ENCODE assay signal across 8 cellular contexts in the genomic region with DNA sequence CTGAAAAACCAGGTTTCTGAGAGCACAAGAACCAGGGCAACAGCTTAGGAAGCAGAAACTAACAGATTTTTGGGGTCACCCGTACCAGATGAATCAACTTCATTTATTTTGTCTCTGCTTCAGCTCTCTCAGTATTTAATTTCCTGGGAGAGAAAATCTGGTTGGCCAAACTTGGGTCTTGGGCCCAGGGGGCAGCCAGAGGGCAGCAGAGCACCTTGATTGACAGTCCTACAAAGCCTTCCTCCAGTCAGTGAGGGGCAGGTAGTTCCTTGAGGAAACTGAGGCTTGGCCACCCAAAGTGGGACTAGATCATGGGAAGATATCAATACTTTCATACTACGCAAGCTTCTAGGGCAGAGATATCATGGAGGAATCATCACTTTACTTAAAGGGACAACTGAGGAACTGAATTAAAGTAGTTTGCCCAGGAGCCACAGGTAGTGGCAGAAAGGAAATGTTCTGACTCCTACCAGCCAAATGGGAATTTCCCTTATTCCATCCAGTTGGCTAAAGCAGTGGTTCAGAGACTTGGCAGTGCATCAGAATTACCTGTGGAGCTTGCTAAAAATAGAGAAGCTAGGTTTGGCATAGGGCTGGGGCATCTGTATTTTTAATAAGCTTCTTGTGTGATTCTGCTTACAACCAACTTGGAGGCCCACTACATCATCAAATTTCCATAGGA. TPM values are rescaled to one million over a fixed set of nuclear protein-coding genes. Genes with fewer than 3 reads are reported as not detected.
DNase-seq lines count a peak whose midpoint lies in the region; ATAC-seq and TF ChIP-seq lines count a peak whose summit lies in the region.

No MANE protein-coding gene starts in this region.

- no peaks in the 10 kb centered on the region for H3K9me3 ChIP-seq in CD4-positive, alpha-beta T cell (ENCODE audit: control insufficient read depth, low read length)
- H3K9me3 ChIP-seq in upper lobe of left lung = no peaks in the 10 kb centered on the region

- H3K36me3 ChIP-seq in upper lobe of left lung = no peaks in the 10 kb centered on the region

- no peaks in the 10 kb centered on the region for H3K9me3 Mint-ChIP-seq in CD4-positive, alpha-beta T cell
- no peaks in the 10 kb centered on the region for H3K9me3 Mint-ChIP-seq in central memory CD8-positive, alpha-beta T cell
- no peaks in the 10 kb centered on the region for H3K9me3 Mint-ChIP-seq in naive thymus-derived CD8-positive, alpha-beta T cell

- no peaks in the 10 kb centered on the region for H3K4me1 Mint-ChIP-seq in CD4-positive, alpha-beta T cell (ENCODE audit: low read depth)
- H3K4me1 Mint-ChIP-seq in central memory CD8-positive, alpha-beta T cell = peaks cover 13% of the 10 kb centered on the region
- H3K4me1 Mint-ChIP-seq in naive thymus-derived CD8-positive, alpha-beta T cell = peaks cover 2 to 12% (median 5%) of the 10 kb centered on the region in 4 donors

- H3K36me3 Mint-ChIP-seq in CD4-positive, alpha-beta T cell (ENCODE audit: low read depth) = no peaks in the 10 kb centered on the region
- H3K36me3 Mint-ChIP-seq in central memory CD8-positive, alpha-beta T cell (ENCODE audit: insufficient read depth) = no peaks in the 10 kb centered on the region
- H3K36me3 Mint-ChIP-seq in naive thymus-derived CD8-positive, alpha-beta T cell = no peaks in the 10 kb centered on the region

- H3K27me3 Mint-ChIP-seq in CD4-positive, alpha-beta T cell = peaks cover 10% of the 10 kb centered on the region
- no peaks in the 10 kb centered on the region for H3K27me3 Mint-ChIP-seq in central memory CD8-positive, alpha-beta T cell
- H3K27me3 Mint-ChIP-seq in naive thymus-derived CD8-positive, alpha-beta T cell = peaks cover 0 to 7% (median 0%) of the 10 kb centered on the region in 5 donors

- POLR2A ChIA-PET in CD4-positive, alpha-beta T cell (lab: Charles Lee) = interaction anchor here (0.8 to 2.5 kb wide), 6 partner anchors 20 to 140 kb away, joined by 3 to 7 read pairs (median 4); no protein-coding TSS in a partner anchor
- POLR2A ChIA-PET in naive thymus-derived CD8-positive, alpha-beta T cell (lab: Charles Lee) = interaction anchor here (1.0 to 2.1 kb wide), 4 partner anchors 21 to 140 kb away, joined by 4 to 9 read pairs (median 4); a partner anchor contains a TSS

- H3K27ac ChIP-seq in CD4-positive, alpha-beta T cell (ENCODE audit: low read depth, low read length) = no peak overlapping the region
- H3K27ac ChIP-seq in VCaP (no peak overlapping the region), upper lobe of left lung (no peak overlapping the region)

- peak; percentile 55 for ATAC-seq in CD4-positive, alpha-beta T cell (ENCODE audit: poor library complexity)
- ATAC-seq in central memory CD8-positive, alpha-beta T cell (replicated peaks; ENCODE audit: extremely low read depth, poor library complexity, severe bottlenecking) = no peak
- ATAC-seq in naive thymus-derived CD8-positive, alpha-beta T cell = peak; percentile 58 to 71
- ATAC-seq in upper lobe of left lung (ENCODE audit: low FRiP score in 2 of 2) (peak in 1 of 2 donors; percentile 48), GM18907 (IDR thresholded peaks at IDR 0.05; ENCODE audit: unreplicated experiment) (no peak)

- no peak overlapping the region for H3K27ac Mint-ChIP-seq in CD4-positive, alpha-beta T cell
- H3K27ac Mint-ChIP-seq in central memory CD8-positive, alpha-beta T cell (ENCODE audit: low read depth) = no peak overlapping the region
- no peak overlapping the region for H3K27ac Mint-ChIP-seq in naive thymus-derived CD8-positive, alpha-beta T cell

- intact Hi-C loops in CD4-positive, alpha-beta T cell (cut with DNase I, micrococcal nuclease) = loop anchor here (1.0 to 10.0 kb wide), 5 partner anchors 119 to 1216 kb away; no protein-coding TSS in a partner anchor

- CTCF ChIA-PET in CD4-positive, alpha-beta T cell (lab: Charles Lee) = interaction anchor here (0.5 to 3.7 kb wide), 13 partner anchors 9 to 260 kb away, joined by 3 to 23 read pairs (median 4); a partner anchor contains a TSS

- 78 to 82% methylated on average over 2 of the region's 2 CpGs for WGBS in upper lobe of left lung, 2 donors

- no peak overlapping the region for H3K4me3 Mint-ChIP-seq in CD4-positive, alpha-beta T cell
- H3K4me3 Mint-ChIP-seq in central memory CD8-positive, alpha-beta T cell = no peak overlapping the region
- H3K4me3 Mint-ChIP-seq in naive thymus-derived CD8-positive, alpha-beta T cell = no peak overlapping the region

- H3K4me3 ChIP-seq in upper lobe of left lung = no peak overlapping the region

- TF ChIP-seq EP300 in upper lobe of left lung (IDR thresholded peaks at IDR 0.05) = no peak

- H3K4me1 ChIP-seq in upper lobe of left lung = peaks cover 13 to 33% (median 20%) of the 10 kb centered on the region in 4 donors

- peak; percentile 29 to 63 (median 42) for DNase-seq in CD4-positive, alpha-beta T cell
- peak; percentile 28 for DNase-seq in HK-2 (ENCODE audit: unreplicated experiment)
- peak; percentile 25 to 38 for DNase-seq in central memory CD8-positive, alpha-beta T cell (ENCODE audit: low spot score in 2 of 2)
- peak; percentile 36 to 79 (median 56) for DNase-seq in naive thymus-derived CD8-positive, alpha-beta T cell
- DNase-seq in upper lobe of left lung = peak in 1 of 2 donors; percentile 57
- no peak for DNase-seq in NCI-H748 (lab: John Stamatoyannopoulos, UW; ENCODE audit: unreplicated experiment)

- peak; percentile 70 for TF ChIP-seq CTCF in CD4-positive, alpha-beta T cell (IDR thresholded peaks at IDR 0.05)
- TF ChIP-seq CTCF in VCaP (conservative IDR thresholded peaks at IDR 0.05) (peak; percentile 70), upper lobe of left lung (IDR thresholded peaks at IDR 0.05) (peak in 5 of 6 experiments; percentile 30 to 71 (median 60))

- TF ChIP-seq POLR2A in upper lobe of left lung (IDR thresholded peaks at IDR 0.05) = no peak

- H3K27me3 ChIP-seq in CD4-positive, alpha-beta T cell (ENCODE audit: control insufficient read depth, insufficient read depth, low read length) = no peaks in the 10 kb centered on the region
- no peaks in the 10 kb centered on the region for H3K27me3 ChIP-seq in upper lobe of left lung

RNA-seq across cellular contexts. Expression of a gene that starts 21.5 kb away (rescaled TPM):
- 10 to 100 TPM; 24.9 to 27.3 TPM for total RNA-seq in CD4-positive, alpha-beta T cell
- total RNA-seq in naive thymus-derived CD8-positive, alpha-beta T cell = 10 to 100 TPM; 27.7 to 30.5 TPM
- 10 to 100 TPM in 2 of 3 donors, 1 to 10 TPM in 1; 9.1 to 15.7 (median 11.6) TPM for polyA plus RNA-seq in naive thymus-derived CD8-positive, alpha-beta T cell
- total RNA-seq in upper lobe of left lung = 10 to 100 TPM; 34.9 to 90.1 (median 38.9) TPM

Comparison
In these comparisons a context has a peak if more than half of its experiments do, and no peak if none do; other contexts are left out.
1. ATAC-seq: peak in CD4-positive, alpha-beta T cell (single experiment) and naive thymus-derived CD8-positive, alpha-beta T cell (2 of 2); none in central memory CD8-positive, alpha-beta T cell (single experiment) and GM18907 (single experiment).
2. Peak in every context shown above with its lines, with median percentiles within 50 percentile points of each other: CTCF ChIP-seq.